Comparison of ENCODE assay signal across 8 cellular contexts in the genomic region with DNA sequence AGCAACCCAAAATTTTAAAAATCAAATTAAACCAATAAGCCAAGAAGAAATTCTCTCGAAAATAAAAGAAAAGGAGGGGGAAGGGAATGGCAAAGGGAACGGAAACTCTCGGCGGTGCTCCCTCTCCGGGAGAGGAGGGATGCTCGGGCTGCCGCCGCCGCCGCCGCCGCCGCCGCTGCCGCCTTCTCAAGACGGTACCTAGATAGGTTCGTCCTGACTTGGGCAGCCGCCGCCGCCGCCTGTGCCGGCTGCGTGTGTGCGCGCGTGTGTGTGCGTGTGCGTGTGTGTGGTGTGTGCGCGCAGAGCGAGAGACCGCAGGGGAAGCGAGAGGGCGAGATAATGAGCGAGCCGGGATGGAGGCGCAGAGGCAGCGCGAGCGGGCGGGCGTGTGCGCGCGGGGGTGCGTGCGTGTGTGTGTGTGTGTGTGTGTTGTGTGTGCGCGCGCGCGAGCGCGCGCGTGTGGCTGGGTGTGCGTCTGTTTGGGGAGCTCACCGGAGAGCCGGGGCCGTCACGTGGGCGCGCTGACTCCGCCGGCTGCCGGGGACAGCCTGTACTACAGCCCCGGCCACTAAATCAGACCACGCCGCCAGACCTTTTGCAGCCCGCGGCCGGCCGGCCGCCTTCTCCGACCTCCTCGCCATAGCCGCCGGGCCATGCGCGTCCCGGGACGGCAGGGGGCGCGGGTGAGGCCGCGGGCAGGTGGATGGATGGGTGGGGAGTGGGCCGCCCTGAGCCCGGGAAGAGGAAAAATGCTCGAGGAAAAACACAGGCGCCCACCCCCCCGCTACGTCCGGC.
DNase-seq lines count a peak whose midpoint lies in the region; ATAC-seq and TF ChIP-seq lines count a peak whose summit lies in the region.

No MANE protein-coding gene starts in this region.

- H3K4me3 ChIP-seq in coronary artery: peak overlapping the region; percentile 86

- ATAC-seq in GM18505 (IDR thresholded peaks at IDR 0.05; ENCODE audit: unreplicated experiment) (peak; percentile 56), HG03045 (IDR thresholded peaks at IDR 0.05; ENCODE audit: unreplicated experiment) (peak; percentile 63), left colon (peak; percentile 78)

- TF ChIP-seq CTCF in 22Rv1 (IDR thresholded peaks at IDR 0.05) (peak; percentile 94), coronary artery (IDR thresholded peaks at IDR 0.05) (peak; percentile 49)

- H3K27ac ChIP-seq in 22Rv1: peak overlapping the region; percentile 48
- peak overlapping the region; percentile 62 to 80 for H3K27ac ChIP-seq in coronary artery

- peak; percentile 67 for DNase-seq in NCI-H2196 treated with DMSO at 0.1 percent for 48 hours (lab: John Stamatoyannopoulos, UW; ENCODE audit: unreplicated experiment)
- DNase-seq in activated CD4-positive, alpha-beta T cell treated with anti-CD3 and anti-CD28 coated beads for 1 hour: peak; percentile 33
- DNase-seq in coronary artery (ENCODE audit: low spot score): peak; percentile 84
- DNase-seq in left colon: peak; percentile 73 to 75
- DNase-seq in stimulated activated CD4-positive, alpha-beta T cell treated with anti-CD3 and anti-CD28 coated beads, Interleukin-1b, Interleukin-23, amount 100 ng/mL, for 1 hour (ENCODE audit: low read depth in 2 of 2): peak; percentile 17 to 32

- intact Hi-C loops in left colon (cut with DNase I, micrococcal nuclease): no loop called here

- TF ChIP-seq POLR2A in GM18505 (IDR thresholded peaks at IDR 0.05; ENCODE audit: borderline replicate concordance, extremely low read depth, insufficient read depth, insufficient read length): no peak

Comparison
In these comparisons a context has a peak if more than half of its experiments do, and no peak if none do; other contexts are left out.
1. Peak in every context shown above with its lines: DNase-seq, ATAC-seq, H3K4me3 ChIP-seq and H3K27ac ChIP-seq.
2. DNase-seq: peak in every context shown above with its lines; median percentile 84 in coronary artery; 74 in left colon; 67 in NCI-H2196 treated with DMSO at 0.1 percent for 48 hours; 33 in activated CD4-positive, alpha-beta T cell treated with anti-CD3 and anti-CD28 coated beads for 1 hour; 24 in stimulated activated CD4-positive, alpha-beta T cell treated with anti-CD3 and anti-CD28 coated beads, Interleukin-1b, Interleukin-23, amount 100 ng/mL, for 1 hour.